ENCODE assay signal across 7 cellular contexts in genomic region chr6:6686748-6687601, GRCh38.
DNase-seq lines count a peak whose midpoint lies in the region; ATAC-seq and TF ChIP-seq lines count a peak whose summit lies in the region.

No MANE protein-coding gene starts in this region.

- no peaks in the 10 kb centered on the region for H3K36me3 ChIP-seq in mesodermal cell (ENCODE audit: control insufficient read depth, insufficient read depth, low read length)

- H3K27ac ChIP-seq in mesodermal cell (ENCODE audit: low read depth, low read length, severe bottlenecking) = peak overlapping the region; percentile 71

- H3K4me1 ChIP-seq in mesodermal cell (ENCODE audit: control insufficient read depth, insufficient read depth, low read length, poor library complexity, severe bottlenecking) = peaks cover 10% of the 10 kb centered on the region

- peaks cover 11% of the 10 kb centered on the region for H3K9me3 ChIP-seq in mesodermal cell (ENCODE audit: control insufficient read depth, low read length)

- peak overlapping the region; percentile 30 for H3K4me3 ChIP-seq in mesodermal cell (ENCODE audit: extremely low read depth, insufficient read depth, low read length, poor library complexity, severe bottlenecking)

- peak overlapping the region; percentile 80 for H3K4me3 Mint-ChIP-seq in endothelial cell (ENCODE audit: unreplicated experiment)

- no peak for TF ChIP-seq CTCF in endothelial cell (IDR thresholded peaks at IDR 0.05; ENCODE audit: unreplicated experiment)

- 20 to 23% methylated on average over 20 to 22 of the region's 26 CpGs for WGBS in mesodermal cell (ENCODE audit: insufficient coverage in 2 of 2), 2 experiments

- H3K4me1 Mint-ChIP-seq in endothelial cell (ENCODE audit: unreplicated experiment) = peaks cover 32% of the 10 kb centered on the region

- H3K27ac Mint-ChIP-seq in endothelial cell (ENCODE audit: unreplicated experiment) = peak overlapping the region; percentile 85

- DNase-seq in NCI-H1417 (lab: John Stamatoyannopoulos, UW) = peak; percentile 97 to 99 (median 97)
- DNase-seq in SK-MEL-5 (ENCODE audit: low read depth, low spot score) = peak; percentile 89
- DNase-seq in endothelial cell (ENCODE audit: low spot score) = peak; percentile 95

- H3K9me3 Mint-ChIP-seq in endothelial cell (ENCODE audit: unreplicated experiment) = no peaks in the 10 kb centered on the region

- peaks cover 3% of the 10 kb centered on the region for H3K27me3 Mint-ChIP-seq in endothelial cell (ENCODE audit: unreplicated experiment)

- in situ Hi-C loops in SK-MEL-5 (cut with HindIII; ENCODE audit: low pct_unique_long_range_greater_than_20kb, low sequenced_read_pairs) = no loop called here

- no peaks in the 10 kb centered on the region for H3K36me3 Mint-ChIP-seq in endothelial cell (ENCODE audit: low read depth, unreplicated experiment)

- ATAC-seq in GM21723 (IDR thresholded peaks at IDR 0.05; ENCODE audit: unreplicated experiment) = peak; percentile 40
- no peak for ATAC-seq in HG03045 (IDR thresholded peaks at IDR 0.05; ENCODE audit: unreplicated experiment)
- ATAC-seq in HG03108 (IDR thresholded peaks at IDR 0.05; ENCODE audit: unreplicated experiment) = no peak
